Comparison of ENCODE assay signal across 11 cellular contexts in the genomic region with DNA sequence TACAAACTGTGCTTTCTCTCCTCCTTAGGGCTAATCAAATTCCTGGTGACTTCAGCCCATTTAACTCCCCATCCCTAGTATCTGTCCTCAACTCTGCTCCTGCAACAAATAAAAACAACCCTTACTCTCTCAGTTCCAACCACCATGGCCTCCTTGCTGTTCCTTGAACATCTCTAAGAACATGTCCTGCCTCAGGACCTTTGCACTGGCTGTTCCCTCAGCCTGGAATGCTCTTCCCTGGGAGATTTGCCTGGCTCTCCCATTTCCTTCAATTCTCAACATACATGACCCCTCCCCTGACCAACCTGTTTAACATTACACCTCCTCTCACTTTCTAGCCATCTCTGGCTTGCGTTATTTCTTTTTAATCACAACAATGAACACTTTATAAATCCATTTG.
"Had no signal": no experiment of that assay in that cellular context is flagged by ENCODE, and none has a peak within 500 bp of the region (broad histone marks: within the 10 kb centered on the region; RNA-seq: fewer than 3 reads in every experiment).

No MANE protein-coding gene starts in this region.

- FAIRE-seq: H1, H54 had no signal

- H3K4me2 ChIP-seq: GM23338 had no signal

- H3K9ac ChIP-seq: GM23248 had no signal

- H3K9me3 ChIP-seq: HAP-1 had no signal

- H3K27ac ChIP-seq: GM23248 had no signal

- H3K4me3 ChIP-seq: GM23248, GM23338, HAP-1 had no signal

- H3K36me3 ChIP-seq: HAP-1 had no signal

- H2AFZ ChIP-seq: GM23248, GM23338 had no signal

- ATAC-seq: HCT116 had no signal

- DNase-seq: GM23248, GOT3, H7, H9, HCEC 1CT, HFFc6 had no signal

- H3K4me1 ChIP-seq: HAP-1 had no signal
